Comparison of ENCODE assay signal across 19 cellular contexts in the genomic region with DNA sequence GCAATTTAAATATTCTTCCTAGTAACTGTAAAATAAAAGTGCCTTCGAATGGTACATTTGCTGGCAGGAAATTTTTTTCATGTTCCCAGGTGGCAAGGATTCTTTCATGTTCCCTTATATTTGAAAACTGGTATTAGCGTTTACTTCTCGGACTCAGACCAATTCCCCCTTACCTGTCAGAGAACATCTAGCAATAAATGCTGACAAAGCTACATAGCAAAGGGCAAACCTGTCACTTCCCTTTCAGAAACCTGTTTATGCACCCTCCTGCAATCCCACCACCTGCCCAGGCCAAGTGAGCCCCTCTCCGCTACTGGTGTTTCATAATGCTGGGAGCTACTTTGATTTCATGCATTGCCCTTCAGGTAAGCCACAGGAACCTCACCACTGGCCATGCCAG.
"Had no signal": no experiment of that assay in that cellular context is flagged by ENCODE, and none has a peak within 500 bp of the region (broad histone marks: within the 10 kb centered on the region; RNA-seq: fewer than 3 reads in every experiment).

No MANE protein-coding gene starts in this region.

- H3K27ac ChIP-seq: SJCRH30 had no signal

- H3K9me3 ChIP-seq: MG63, SJCRH30 had no signal

- H3K36me3 ChIP-seq: MG63, SJCRH30 had no signal

- ATAC-seq: Panc1, Right ventricle myocardium inferior, SK-N-SH treated with all-trans-retinoic acid at 6 μM for 48 hours had no signal

- H3K27me3 ChIP-seq: MG63, SJCRH30 had no signal

- DNase-seq: Karpas-422, KG1, MG63, NCI-H1092, NCI-H1105 treated with DMSO at 0.1 percent for 48 hours, NCI-H1417 treated with DMSO at 0.1 percent for 48 hours, NCI-H146, NCI-H1694 treated with DMSO at 0.1 percent for 48 hours, NCI-H1930, NCI-H2081, NCI-H2227 treated with DMSO at 0.1 percent for 48 hours, NCI-H526 treated with DMSO at 0.1 percent for 48 hours, NCI-H774, SHP77 treated with DMSO at 0.1 percent for 48 hours, SJCRH30, T-helper 1 cell had no signal

- H3K4me3 ChIP-seq: MG63, SJCRH30 had no signal
